In the genomic region with DNA sequence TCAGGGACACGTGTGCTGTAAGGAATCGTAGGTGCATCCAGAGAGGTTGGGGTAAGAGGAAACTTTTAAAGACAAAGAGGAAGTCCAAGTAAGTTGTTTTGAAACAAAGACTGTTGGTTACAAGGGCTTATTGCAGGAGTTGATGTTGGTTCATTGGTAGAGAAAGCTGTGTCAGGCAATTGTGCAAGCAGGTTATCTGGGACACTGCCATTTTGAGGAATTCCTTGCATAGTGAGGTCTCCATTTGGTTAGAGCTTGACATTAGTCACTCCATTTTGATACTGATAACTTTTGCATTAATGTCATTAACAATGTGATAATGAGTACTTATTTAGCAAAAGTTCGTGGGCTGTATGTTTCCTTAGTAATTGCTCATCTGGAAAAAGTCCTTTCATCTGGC, we compare ENCODE assay signal across 14 cellular contexts. TPM values are rescaled to one million over a fixed set of nuclear protein-coding genes. Genes with fewer than 3 reads are reported as not detected.
A peak's percentile ranks its signal among the peaks of the same experiment; 100 is the strongest.
DNase-seq lines count a peak whose midpoint lies in the region; ATAC-seq and TF ChIP-seq lines count a peak whose summit lies in the region.
"Had no signal": no experiment of that assay in that cellular context is flagged by ENCODE, and none has a peak within 500 bp of the region (broad histone marks: within the 10 kb centered on the region; RNA-seq: fewer than 3 reads in every experiment).

No MANE protein-coding gene starts in this region.

- H3K79me2 ChIP-seq in PC-9 (ENCODE audit: low read depth): peaks cover 97% of the 10 kb centered on the region

- peak; percentile 26 for ATAC-seq in naive thymus-derived CD4-positive, alpha-beta T cell
- ATAC-seq in HG03159 (IDR thresholded peaks at IDR 0.05; ENCODE audit: unreplicated experiment): no peak

- peaks cover 0 to 16% (median 11%) of the 10 kb centered on the region in 5 donors for H3K36me3 Mint-ChIP-seq in naive thymus-derived CD4-positive, alpha-beta T cell

- no peaks in the 10 kb centered on the region for H3K27me3 ChIP-seq in naive thymus-derived CD4-positive, alpha-beta T cell (ENCODE audit: control insufficient read depth in 2 of 2, insufficient read depth in 2 of 2, low read length in 2 of 2)
- H3K27me3 ChIP-seq in PC-9 (ENCODE audit: insufficient read depth, low read depth): no peaks in the 10 kb centered on the region

- no peak for TF ChIP-seq POLR2A in NB4 (IDR thresholded peaks at IDR 0.05; ENCODE audit: extremely low read depth, insufficient read length)

- no peaks in the 10 kb centered on the region for H3K9me3 Mint-ChIP-seq in naive thymus-derived CD4-positive, alpha-beta T cell
- H3K9me3 Mint-ChIP-seq: neural crest cell had no signal

- CTCF ChIA-PET in naive thymus-derived CD4-positive, alpha-beta T cell (lab: Charles Lee): no interaction called here
- CTCF ChIA-PET in PC-9 (lab: Charles Lee): no interaction called here

- DNase-seq in GM04503 (ENCODE audit: low read depth) (peak; percentile 63), NB4 (ENCODE audit: low read depth) (peak; percentile 87), cardiac fibroblast (ENCODE audit: low read depth in 2 of 2) (peak; percentile 69 to 71), 8988T (no peak), PC-9 (no peak)
- DNase-seq in naive thymus-derived CD4-positive, alpha-beta T cell: no peak
- no peak for DNase-seq in central memory CD4-positive, alpha-beta T cell
- DNase-seq: activated CD4-positive, CD25-positive, alpha-beta regulatory T cell; activated CD8-positive, alpha-beta memory T cell treated with anti-CD3 and anti-CD28 coated beads, Interleukin-2, amount 50 U/mL, for 4 hours; activated naive CD4-positive, alpha-beta T cell treated with anti-CD3 and anti-CD28 coated beads, Interleukin-2, amount 50 U/mL, for 16 hours; NCI-H1092 treated with DMSO at 0.1 percent for 48 hours; SW 1271 had no signal

- H3K4me3 ChIP-seq in NB4 (ENCODE audit: low read depth, low read length) (no peak overlapping the region), cardiac fibroblast (replicated peaks in 1 of 2; ENCODE audit: low read depth in 2 of 2, low read length in 2 of 2) (no peak overlapping the region), PC-9 (no peak overlapping the region)
- no peak overlapping the region for H3K4me3 ChIP-seq in naive thymus-derived CD4-positive, alpha-beta T cell (ENCODE audit: low read length)

- H3K4me1 Mint-ChIP-seq in naive thymus-derived CD4-positive, alpha-beta T cell: peaks cover 35 to 93% (median 84%) of the 10 kb centered on the region in 7 donors

- H4K20me1 ChIP-seq in PC-9 (ENCODE audit: insufficient read depth): peaks cover 66% of the 10 kb centered on the region

- POLR2A ChIA-PET in naive thymus-derived CD4-positive, alpha-beta T cell (lab: Charles Lee): no interaction called here
- POLR2A ChIA-PET in PC-9 (lab: Charles Lee; ENCODE audit: unreplicated experiment): no interaction called here

- H3K27ac Mint-ChIP-seq in naive thymus-derived CD4-positive, alpha-beta T cell: peak overlapping the region in 2 of 9 donors; percentile 15 to 47

- TF ChIP-seq CTCF in NB4 (IDR thresholded peaks at IDR 0.05; ENCODE audit: low read depth, low read length) (no peak), cardiac fibroblast (IDR thresholded peaks at IDR 0.05; ENCODE audit: low read depth, low read length) (no peak), PC-9 (conservative IDR thresholded peaks at IDR 0.05) (no peak)

- no peaks in the 10 kb centered on the region for H3K9me2 ChIP-seq in PC-9 (ENCODE audit: insufficient read depth)

- H3K27me3 Mint-ChIP-seq in naive thymus-derived CD4-positive, alpha-beta T cell: no peaks in the 10 kb centered on the region

- H3K4me3 Mint-ChIP-seq in naive thymus-derived CD4-positive, alpha-beta T cell: peak overlapping the region in 1 of 10 donors; percentile 12
- H3K4me3 Mint-ChIP-seq: neural crest cell had no signal

- H3K27ac ChIP-seq in naive thymus-derived CD4-positive, alpha-beta T cell (ENCODE audit: low read depth, low read length): no peak overlapping the region
- H3K27ac ChIP-seq in PC-9: no peak overlapping the region

- peaks cover 3 to 5% of the 10 kb centered on the region in 2 donors for H3K4me1 ChIP-seq in naive thymus-derived CD4-positive, alpha-beta T cell (ENCODE audit: control insufficient read depth in 2 of 2, insufficient read depth in 2 of 2, low read length in 2 of 2)
- H3K4me1 ChIP-seq in PC-9 (replicated peaks; ENCODE audit: insufficient read depth): no peaks in the 10 kb centered on the region

- BruUV-seq in PC-9 (replicated peaks; lab: Mats Ljungman, UMichigan): no TSS peak

- H3K36me3 ChIP-seq in naive thymus-derived CD4-positive, alpha-beta T cell (ENCODE audit: control insufficient read depth in 2 of 3, insufficient read depth in 3 of 3, low read length in 3 of 3): no peaks in the 10 kb centered on the region
- H3K36me3 ChIP-seq in PC-9 (ENCODE audit: low read depth): 0 out of 2 replicates have a peak, but pooled peaks cover 4% of the 10 kb centered on the region

- intact Hi-C loops in naive thymus-derived CD4-positive, alpha-beta T cell (cut with micrococcal nuclease): no loop called here
- intact Hi-C loops in PC-9 (cut with micrococcal nuclease; ENCODE audit: unreplicated experiment): no loop called here

- H3K9me3 ChIP-seq in naive thymus-derived CD4-positive, alpha-beta T cell (ENCODE audit: control insufficient read depth in 2 of 3, low read length in 3 of 3): no peaks in the 10 kb centered on the region
- H3K9me3 ChIP-seq in PC-9 (ENCODE audit: insufficient read depth, low read depth): no peaks in the 10 kb centered on the region

- no peak overlapping the region for H3K4me2 ChIP-seq in PC-9

- H3F3A ChIP-seq in PC-9 (ENCODE audit: insufficient read depth, low read depth): no peaks in the 10 kb centered on the region

- H2AFZ ChIP-seq in PC-9: no peak overlapping the region

RNA-seq across cellular contexts. Expression of gene CNOT6, which starts 24.9 kb away (rescaled TPM):
- total RNA-seq in naive thymus-derived CD4-positive, alpha-beta T cell: 10 to 100 TPM; 22.8 to 41.9 (median 30.0) TPM
- polyA plus RNA-seq in naive thymus-derived CD4-positive, alpha-beta T cell: 1 to 10 TPM; 8.3 to 8.8 TPM
- total RNA-seq in PC-9 (2021): 43.8 and 48.8 TPM in 2 replicates

Comparison
In these comparisons a context has a peak if more than half of its experiments do, and no peak if none do; other contexts are left out.
1. DNase-seq: peak in GM04503 (single experiment), NB4 (single experiment) and cardiac fibroblast (2 of 2); none in naive thymus-derived CD4-positive, alpha-beta T cell (0 of 9), central memory CD4-positive, alpha-beta T cell (single experiment), 8988T (single experiment) and PC-9 (0 of 2).